ENCODE assay signal across 20 cellular contexts in the genomic region with DNA sequence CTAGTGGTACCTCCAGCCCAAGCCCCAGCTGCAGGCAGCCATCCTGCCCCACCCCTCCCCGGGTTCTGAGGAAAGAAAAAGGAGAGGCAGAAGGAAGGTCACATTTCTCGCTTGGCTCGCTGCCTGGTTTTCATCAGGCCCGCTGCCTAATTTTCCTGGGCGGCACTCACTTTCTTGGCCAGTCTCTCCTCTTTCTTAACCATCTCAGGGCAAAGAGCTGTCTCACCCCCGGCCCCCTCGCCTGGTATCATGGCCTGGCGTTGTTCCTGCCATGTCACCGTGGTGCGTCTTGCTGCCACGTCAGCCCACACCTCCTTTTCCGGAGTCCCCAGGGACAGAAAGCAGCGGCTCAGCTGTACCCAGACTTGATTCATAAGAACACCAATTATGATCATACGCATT. TPM values are rescaled to one million over a fixed set of nuclear protein-coding genes. Genes with fewer than 3 reads are reported as not detected.
DNase-seq lines count a peak whose midpoint lies in the region; ATAC-seq and TF ChIP-seq lines count a peak whose summit lies in the region.
"Had no signal": no experiment of that assay in that cellular context is flagged by ENCODE, and none has a peak within 500 bp of the region (broad histone marks: within the 10 kb centered on the region; RNA-seq: fewer than 3 reads in every experiment).

No MANE protein-coding gene starts in this region.

- no peaks in the 10 kb centered on the region for H3K36me3 ChIP-seq in right atrium auricular region
- no peaks in the 10 kb centered on the region for H3K36me3 ChIP-seq in uterus
- H3K36me3 ChIP-seq: BE2C, esophagus muscularis mucosa, pancreas had no signal

- H3K27ac ChIP-seq in right atrium auricular region: peak overlapping the region; percentile 70 to 85
- H3K27ac ChIP-seq in uterus: peak overlapping the region; percentile 84 to 85
- H3K27ac ChIP-seq in coronary artery: no peak overlapping the region
- H3K27ac ChIP-seq: 22Rv1, esophagus muscularis mucosa, hepatocyte, pancreas had no signal

- H3K9me3 ChIP-seq in right atrium auricular region (no peaks in the 10 kb centered on the region), uterus (no peaks in the 10 kb centered on the region)
- H3K9me3 ChIP-seq: BE2C, esophagus muscularis mucosa, pancreas had no signal

- peak; percentile 4 for ATAC-seq in esophagus mucosa
- ATAC-seq: activated CD4-positive, alpha-beta T cell treated with anti-CD3 and anti-CD28 coated beads for 36 hours; pancreas had no signal

- no peak for TF ChIP-seq POLR2A in uterus (IDR thresholded peaks at IDR 0.05)

- peak; percentile 8 for DNase-seq in DMS79 treated with DMSO at 0.1 percent for 48 hours (lab: John Stamatoyannopoulos, UW)
- no peak for DNase-seq in DMS79 (lab: John Stamatoyannopoulos, UW)
- no peak for DNase-seq in right atrium auricular region (ENCODE audit: low spot score)
- DNase-seq in uterus: peak; percentile 38 to 45
- no peak for DNase-seq in NCI-H1694 treated with DMSO at 0.1 percent for 48 hours (lab: John Stamatoyannopoulos, UW)
- DNase-seq in coronary artery (ENCODE audit: low spot score): no peak
- no peak for DNase-seq in NOMO-1 treated with dmso at 0.1 percent for 144 hours (lab: John Stamatoyannopoulos, UW; ENCODE audit: unreplicated experiment)
- DNase-seq: activated CD4-positive, alpha-beta T cell treated with anti-CD3 and anti-CD28 coated beads for 36 hours; BE2C; GDM1; H9; naive B cell; NCI-H1105; NCI-H2107; pancreas; trophoblast cell had no signal

- H3K4me3 ChIP-seq in right atrium auricular region: no peak overlapping the region
- no peak overlapping the region for H3K4me3 ChIP-seq in uterus
- H3K4me3 ChIP-seq in coronary artery: no peak overlapping the region
- H3K4me3 ChIP-seq: esophagus muscularis mucosa, hepatocyte, pancreas had no signal

- no peak for TF ChIP-seq CTCF in right atrium auricular region (IDR thresholded peaks at IDR 0.05)
- no peak for TF ChIP-seq CTCF in uterus (IDR thresholded peaks at IDR 0.05)
- no peak for TF ChIP-seq CTCF in coronary artery (IDR thresholded peaks at IDR 0.05)

- intact Hi-C loops in uterus (cut with DNase I; ENCODE audit: low total_unique reads): no loop called here

- no peaks in the 10 kb centered on the region for H3K27me3 ChIP-seq in right atrium auricular region
- no peaks in the 10 kb centered on the region for H3K27me3 ChIP-seq in uterus
- H3K27me3 ChIP-seq: BE2C, hepatocyte, pancreas had no signal

- H3K4me1 ChIP-seq in right atrium auricular region: peaks cover 0 to 40% of the 10 kb centered on the region in 2 donors
- no peaks in the 10 kb centered on the region for H3K4me1 ChIP-seq in uterus
- H3K4me1 ChIP-seq: BE2C, pancreas had no signal

RNA-seq across cellular contexts. Expression of gene CASZ1, which starts 26.6 kb away (rescaled TPM):
- 22.8 TPM for total RNA-seq in esophagus mucosa
- total RNA-seq in right atrium auricular region: 10 to 100 TPM; 44.3 to 50.3 TPM
- total RNA-seq in uterus: 10 to 100 TPM in 1 of 4 donors, 1 to 10 TPM in 2, under 1 TPM in 1; 0.59 to 49.2 (median 3.9) TPM

Comparison
In these comparisons a context has a peak if more than half of its experiments do, and no peak if none do; other contexts are left out.
1. DNase-seq: peak in DMS79 treated with DMSO at 0.1 percent for 48 hours (single experiment) and uterus (2 of 2); none in DMS79 (single experiment), right atrium auricular region (single experiment), NCI-H1694 treated with DMSO at 0.1 percent for 48 hours (single experiment), coronary artery (single experiment) and NOMO-1 treated with dmso at 0.1 percent for 144 hours (single experiment).
2. H3K27ac ChIP-seq: peak in right atrium auricular region (2 of 2) and uterus (2 of 2); none in coronary artery (0 of 2).